Comparison of ENCODE assay signal across 8 cellular contexts in the genomic region with DNA sequence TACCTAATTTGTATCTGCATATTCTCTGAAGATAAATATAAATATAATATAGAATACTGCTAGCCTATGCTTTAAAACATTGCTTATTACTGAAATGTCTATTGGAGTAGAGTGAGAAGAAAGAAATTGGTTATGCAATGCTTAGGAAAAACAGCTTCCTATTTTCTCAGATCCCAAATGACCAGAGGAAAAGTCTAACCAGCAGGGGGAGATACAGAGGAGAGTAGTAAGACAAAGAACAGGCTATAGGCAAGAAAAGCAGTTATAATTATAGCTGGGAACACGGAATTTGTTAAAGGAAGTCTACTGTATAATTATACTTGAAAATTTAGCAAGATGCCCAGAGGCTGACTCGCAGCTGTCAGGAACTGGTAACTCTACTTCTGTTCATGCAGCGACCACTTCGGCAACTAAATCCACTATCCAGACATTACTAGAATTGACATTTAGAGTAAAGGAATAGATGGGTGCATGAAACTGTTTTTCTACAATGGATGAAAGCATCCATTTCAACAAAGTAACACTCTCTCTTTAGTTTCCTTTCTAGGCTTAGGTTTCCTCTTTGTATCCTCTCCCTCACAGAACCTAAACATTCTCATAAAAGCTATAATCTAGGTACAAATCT.
DNase-seq lines count a peak whose midpoint lies in the region; ATAC-seq and TF ChIP-seq lines count a peak whose summit lies in the region.

No MANE protein-coding gene starts in this region.

- H3K27me3 ChIP-seq in heart right ventricle, result no peaks in the 10 kb centered on the region

- TF ChIP-seq CTCF in heart right ventricle (IDR thresholded peaks at IDR 0.05), result peak; percentile 48 to 81 (median 74)

- peaks cover 0 to 4% (median 0%) of the 10 kb centered on the region in 11 donors for H3K9me3 ChIP-seq in heart right ventricle

- intact Hi-C loops in heart right ventricle (cut with DNase I) (loop anchor here in 9 of 10 donors (2.0 to 10.0 kb wide), 5 partner anchors 97 to 200 kb away; a partner anchor contains a TSS), sciatic nerve (cut with DNase I) (no loop called here)

- peak; percentile 4 to 43 for DNase-seq in NCI-H524 (lab: John Stamatoyannopoulos, UW)
- DNase-seq in NCI-H524 treated with DMSO at 0.1 percent for 48 hours (lab: John Stamatoyannopoulos, UW), result no peak
- DNase-seq in NCI-H1417 (lab: John Stamatoyannopoulos, UW), result peak; percentile 37 to 82 (median 40)
- DNase-seq in UCSD-AML1 (lab: John Stamatoyannopoulos, UW; ENCODE audit: unreplicated experiment), result peak; percentile 7
- peak in 1 of 2 donors; percentile 46 for DNase-seq in heart right ventricle
- DNase-seq in sciatic nerve (ENCODE audit: low spot score), result no peak
- no peak for DNase-seq in activated CD4-positive, alpha-beta T cell treated with anti-CD3 and anti-CD28 coated beads for 48 hours
- DNase-seq in stimulated activated naive CD4-positive, alpha-beta T cell treated with Interleukin-2 at 50 U/mL for 16 hours (lab: John Stamatoyannopoulos, UW), result no peak

- 45 to 50% methylated on average over 4 of the region's 4 CpGs for WGBS in heart right ventricle, 2 donors

- no peak overlapping the region for H3K4me3 ChIP-seq in heart right ventricle

- peaks cover 0 to 28% (median 8%) of the 10 kb centered on the region in 9 donors for H3K4me1 ChIP-seq in heart right ventricle

- H3K36me3 ChIP-seq in heart right ventricle, result no peaks in the 10 kb centered on the region

- no peak overlapping the region for H3K27ac ChIP-seq in heart right ventricle

- ATAC-seq in heart right ventricle (peak in 7 of 8 donors; percentile 28 to 75 (median 58)), sciatic nerve (peak; percentile 45)

Comparison
In these comparisons a context has a peak if more than half of its experiments do, and no peak if none do; other contexts are left out.
1. DNase-seq: peak in NCI-H524 (2 of 2), NCI-H1417 (3 of 3) and UCSD-AML1 (single experiment); none in NCI-H524 treated with DMSO at 0.1 percent for 48 hours (single experiment), sciatic nerve (single experiment), activated CD4-positive, alpha-beta T cell treated with anti-CD3 and anti-CD28 coated beads for 48 hours (single experiment) and stimulated activated naive CD4-positive, alpha-beta T cell treated with Interleukin-2 at 50 U/mL for 16 hours (single experiment).